ENCODE assay signal across 8 cellular contexts in the genomic region with DNA sequence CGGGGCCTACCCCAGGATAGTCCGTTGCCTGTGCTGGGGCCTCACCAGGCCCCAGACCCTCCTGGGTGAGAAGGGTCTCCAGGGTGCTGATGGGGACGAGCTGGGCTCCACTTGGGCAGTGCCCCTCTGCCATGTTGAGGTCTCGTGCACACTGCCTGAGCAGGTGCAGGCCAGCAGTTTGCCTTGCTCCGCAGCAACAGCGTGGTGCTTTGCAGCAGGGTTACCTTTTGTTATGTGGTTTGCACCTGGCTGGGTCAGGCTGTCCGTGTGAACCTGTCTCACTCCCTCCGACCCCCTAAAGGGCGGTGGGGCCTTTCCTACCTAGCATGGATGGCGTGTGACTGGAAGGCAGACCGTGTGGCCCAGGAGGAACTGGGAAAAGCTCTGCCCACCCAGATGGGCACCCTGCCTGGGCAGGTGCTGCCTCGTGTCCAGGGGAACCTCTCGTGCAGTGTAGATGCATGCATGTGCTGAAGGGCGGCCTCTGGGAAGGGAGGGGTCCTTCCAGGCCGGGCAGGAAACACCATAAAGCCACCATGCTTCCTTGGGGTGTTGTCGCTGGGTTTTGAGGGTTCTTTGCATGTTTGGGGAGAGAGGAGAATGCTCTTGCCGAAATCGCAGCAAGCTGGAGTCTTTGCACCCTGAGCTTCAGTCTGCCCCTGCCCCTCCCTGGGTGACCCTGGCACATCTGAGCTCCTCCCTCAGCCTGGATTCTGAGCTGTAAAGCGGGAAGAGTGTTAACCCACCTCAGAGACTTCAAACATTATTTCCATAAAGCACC.
DNase-seq lines count a peak whose midpoint lies in the region; ATAC-seq and TF ChIP-seq lines count a peak whose summit lies in the region.

No MANE protein-coding gene starts in this region.

- DNase-seq in HCEC 1CT: peak; percentile 13
- DNase-seq in SJCRH30: no peak
- peak in 1 of 2 donors; percentile 50 for DNase-seq in foreskin fibroblast
- no peak for DNase-seq in skeletal muscle cell (ENCODE audit: low read depth)
- no peak for DNase-seq in occipital lobe (lab: John Stamatoyannopoulos, UW)
- DNase-seq in iPS-NIHi7 (ENCODE audit: extremely low spot score): no peak

- ATAC-seq in HG03039 (IDR thresholded peaks at IDR 0.05; ENCODE audit: unreplicated experiment) (no peak), HG03159 (IDR thresholded peaks at IDR 0.05; ENCODE audit: unreplicated experiment) (no peak)

- H3K27ac ChIP-seq in SJCRH30: no peak overlapping the region

- H3K4me3 ChIP-seq in SJCRH30: peak overlapping the region; percentile 98
- peak overlapping the region; percentile 68 to 86 for H3K4me3 ChIP-seq in foreskin fibroblast (ENCODE audit: low read depth in 1 of 2, low read length in 2 of 2)
- peak overlapping the region; percentile 89 for H3K4me3 ChIP-seq in skeletal muscle cell (ENCODE audit: low read depth, low read length)

- H3K9me3 ChIP-seq in SJCRH30 (replicated peaks): no peaks in the 10 kb centered on the region

- H3K36me3 ChIP-seq in SJCRH30: peaks cover 40% of the 10 kb centered on the region

- H3K27me3 ChIP-seq in SJCRH30: no peaks in the 10 kb centered on the region

- TF ChIP-seq CTCF in foreskin fibroblast (IDR thresholded peaks at IDR 0.05; ENCODE audit: low read depth, low read length): no peak

- peaks cover 17% of the 10 kb centered on the region for H3K4me1 ChIP-seq in SJCRH30
